In genomic region chr2:126856403-126856802, GRCh38 we compare ENCODE assay signal across 20 cellular contexts. TPM values are rescaled to one million over a fixed set of nuclear protein-coding genes. Genes with fewer than 3 reads are reported as not detected.
A peak's percentile ranks its signal among the peaks of the same experiment; 100 is the strongest.
DNase-seq lines count a peak whose midpoint lies in the region; ATAC-seq and TF ChIP-seq lines count a peak whose summit lies in the region.
"Had no signal": no experiment of that assay in that cellular context is flagged by ENCODE, and none has a peak within 500 bp of the region (broad histone marks: within the 10 kb centered on the region; RNA-seq: fewer than 3 reads in every experiment).

No MANE protein-coding gene starts in this region.

- H3K36me3 ChIP-seq in esophagus muscularis mucosa, result no peaks in the 10 kb centered on the region

- no peak for TF ChIP-seq POLR2A in esophagus muscularis mucosa (IDR thresholded peaks at IDR 0.05; ENCODE audit: low read depth)

- H3K27ac ChIP-seq in esophagus muscularis mucosa (replicated peaks in 1 of 4), result no peak overlapping the region

- 72% methylated on average over 6 of the region's 6 CpGs for WGBS in esophagus muscularis mucosa

- no peak for TF ChIP-seq EP300 in esophagus muscularis mucosa (IDR thresholded peaks at IDR 0.05)

- no peaks in the 10 kb centered on the region for H3K27me3 ChIP-seq in esophagus muscularis mucosa

- H3K4me1 ChIP-seq in esophagus muscularis mucosa, result no peaks in the 10 kb centered on the region

- no peak for ATAC-seq in left colon
- ATAC-seq in GM21619 (IDR thresholded peaks at IDR 0.05; ENCODE audit: unreplicated experiment), result no peak
- ATAC-seq: GM12878 had no signal

- no peak overlapping the region for H3K4me3 ChIP-seq in esophagus muscularis mucosa
- H3K4me3 ChIP-seq: GM12878 had no signal

- peak; percentile 6 for DNase-seq in NCI-H510A treated with DMSO at 0.1 percent for 48 hours (lab: John Stamatoyannopoulos, UW)
- no peak for DNase-seq in NCI-H510A (lab: John Stamatoyannopoulos, UW)
- peak; percentile 16 for DNase-seq in NCI-H1092 (lab: John Stamatoyannopoulos, UW)
- DNase-seq in esophagus muscularis mucosa (ENCODE audit: extremely low spot score), result peak; percentile 37
- peak; percentile 6 for DNase-seq in mucosa of gallbladder (ENCODE audit: low spot score)
- DNase-seq in left colon, result no peak
- DNase-seq in DMS79 treated with DMSO at 0.1 percent for 48 hours (lab: John Stamatoyannopoulos, UW), result no peak
- DNase-seq: DMS79, H7, Karpas-422, MV-4-11, NCI-H187, NCI-H2107, NCI-H226, NCI-H524 treated with DMSO at 0.1 percent for 48 hours, SHP77 had no signal

- intact Hi-C loops in esophagus muscularis mucosa (cut with DNase I), result no loop called here
- intact Hi-C loops in left colon (cut with DNase I, micrococcal nuclease), result no loop called here

- no peak for TF ChIP-seq CTCF in esophagus muscularis mucosa (IDR thresholded peaks at IDR 0.05)

- H3K9me3 ChIP-seq in esophagus muscularis mucosa, result no peaks in the 10 kb centered on the region

RNA-seq across cellular contexts. Expression of gene TEX51, which starts 42.3 kb away (rescaled TPM):
- total RNA-seq in esophagus muscularis mucosa (not detected), mucosa of gallbladder (not detected), left colon (not detected)
- total RNA-seq: A172, GM12878, H7, M059J had no signal

Comparison
In these comparisons a context has a peak if more than half of its experiments do, and no peak if none do; other contexts are left out.
1. DNase-seq: peak in NCI-H510A treated with DMSO at 0.1 percent for 48 hours (single experiment), NCI-H1092 (single experiment), esophagus muscularis mucosa (single experiment) and mucosa of gallbladder (single experiment); none in NCI-H510A (single experiment), left colon (0 of 2) and DMS79 treated with DMSO at 0.1 percent for 48 hours (single experiment).